ENCODE assay signal across 23 cellular contexts in the genomic region with DNA sequence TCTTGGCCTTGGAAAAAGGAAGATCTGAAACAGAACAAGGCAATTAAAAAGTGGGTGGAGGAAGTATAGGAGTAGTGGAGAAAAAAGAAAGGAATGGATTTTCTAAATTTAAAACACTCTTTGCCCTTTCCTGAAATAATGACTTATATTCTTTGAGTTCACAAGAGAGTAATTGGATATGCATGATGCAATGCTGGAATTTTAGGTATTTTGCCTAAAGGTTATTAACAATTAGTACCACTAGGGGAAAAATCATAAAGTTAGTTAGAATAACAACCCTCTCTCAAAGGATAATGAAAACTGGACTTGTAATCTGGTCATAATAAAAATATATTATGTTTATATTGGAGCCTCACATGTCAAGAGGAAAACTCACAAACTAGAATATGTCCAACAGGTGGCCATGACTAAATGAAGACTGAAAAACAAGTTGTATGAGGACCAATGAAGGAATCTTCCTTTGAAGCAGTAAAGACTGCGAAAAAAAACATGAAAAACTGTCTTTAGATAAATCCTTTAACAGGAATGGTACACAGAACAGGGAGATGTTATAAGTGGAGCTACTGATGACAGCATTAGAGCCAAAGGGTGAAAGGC.
DNase-seq lines count a peak whose midpoint lies in the region; ATAC-seq and TF ChIP-seq lines count a peak whose summit lies in the region.
"Had no signal": no experiment of that assay in that cellular context is flagged by ENCODE, and none has a peak within 500 bp of the region (broad histone marks: within the 10 kb centered on the region; RNA-seq: fewer than 3 reads in every experiment).

No MANE protein-coding gene starts in this region.

- H3K9me3 Mint-ChIP-seq in mesothelial cell of epicardium = no peaks in the 10 kb centered on the region

- 0 out of 2 replicates have a peak, but pooled peaks have one; percentile 9 for TF ChIP-seq CTCF in BJ (IDR thresholded peaks at IDR 0.05; ENCODE audit: insufficient read depth, low read depth, low read length)
- TF ChIP-seq CTCF in epithelial cell of esophagus (IDR thresholded peaks at IDR 0.05; ENCODE audit: insufficient read depth, low read depth, low read length, missing control alignments) = no peak
- TF ChIP-seq CTCF in mesothelial cell of epicardium (IDR thresholded peaks at IDR 0.05; ENCODE audit: unreplicated experiment) = peak; percentile 63

- ATAC-seq in HG03457 (IDR thresholded peaks at IDR 0.05; ENCODE audit: unreplicated experiment) = no peak
- ATAC-seq: activated CD8-positive, alpha-beta memory T cell treated with anti-CD3 and anti-CD28 coated beads, Interleukin-2, amount 10 ng/mL, durations not matched to agents 7 days and 5 days; effector memory CD8-positive, alpha-beta T cell; left colon; right cardiac atrium; SK-N-SH treated with all-trans-retinoic acid at 6 μM for 48 hours; stimulated activated naive CD8-positive, alpha-beta T cell treated with anti-CD3 and anti-CD28 coated beads, Interleukin-15, Interleukin-2, amounts not matched to agents 100 U/mL and 50 U/mL, for 24 hours had no signal

- DNase-seq in BJ (ENCODE audit: low read depth) (peak; percentile 97), NCI-H1048 (lab: John Stamatoyannopoulos, UW) (peak; percentile 1), epithelial cell of esophagus (ENCODE audit: low read depth) (peak; percentile 40), mesothelial cell of epicardium (ENCODE audit: low spot score in 2 of 2, unreplicated experiment in 2 of 2) (no peak), SHP77 treated with DMSO at 0.1 percent for 48 hours (lab: John Stamatoyannopoulos, UW) (no peak), MG63 (no peak), cerebellum (ENCODE audit: low spot score) (no peak)
- DNase-seq: activated CD4-positive, alpha-beta T cell treated with anti-CD3 and anti-CD28 coated beads for 4 hours; activated CD8-positive, alpha-beta memory T cell treated with anti-CD3 and anti-CD28 coated beads, Interleukin-2, amount 10 ng/mL, durations not matched to agents 7 days and 5 days; activated effector memory CD4-positive, alpha-beta T cell treated with Interleukin-2 at 50 U/mL for 16 hours; AML-193; amniotic stem cell; Calu3; cerebellar nuclear complex; effector memory CD8-positive, alpha-beta T cell; left colon; NCI-H526; right cardiac atrium; stimulated activated naive CD8-positive, alpha-beta T cell treated with anti-CD3 and anti-CD28 coated beads, Interleukin-15, Interleukin-2, amounts not matched to agents 100 U/mL and 50 U/mL, for 24 hours had no signal

- POLR2A ChIA-PET in BJ (lab: Charles Lee) = no interaction called here

- H3K27me3 ChIP-seq in BJ (ENCODE audit: control insufficient read depth, insufficient read depth, low read length) (no peaks in the 10 kb centered on the region), MG63 (no peaks in the 10 kb centered on the region)
- H3K27me3 ChIP-seq: neutrophil had no signal

- no peaks in the 10 kb centered on the region for H3K36me3 ChIP-seq in BJ (ENCODE audit: control insufficient read depth, insufficient read depth, low read length)
- H3K36me3 ChIP-seq in MG63 = no peaks in the 10 kb centered on the region
- H3K36me3 ChIP-seq: HAP-1, neutrophil had no signal

- CTCF ChIA-PET in BJ (lab: Yijun Ruan, JAX) = interaction anchor here (0.6 kb wide), 2 partner anchors 38 to 240 kb away, joined by 3 read pairs; no protein-coding TSS in a partner anchor

- H3K9me3 ChIP-seq in MG63 = no peaks in the 10 kb centered on the region
- H3K9me3 ChIP-seq: HAP-1, neutrophil had no signal

- H3K27me3 Mint-ChIP-seq in mesothelial cell of epicardium (ENCODE audit: low read depth) = peaks cover 9% of the 10 kb centered on the region
- H3K27me3 Mint-ChIP-seq: activated CD8-positive, alpha-beta memory T cell treated with anti-CD3 and anti-CD28 coated beads, Interleukin-2, amount 10 ng/mL, durations not matched to agents 7 days and 5 days; effector memory CD8-positive, alpha-beta T cell had no signal

- no peak overlapping the region for H3K4me3 ChIP-seq in BJ (ENCODE audit: low read depth, low read length)
- H3K4me3 ChIP-seq in epithelial cell of esophagus (ENCODE audit: low read length) = no peak overlapping the region
- H3K4me3 ChIP-seq in MG63 = no peak overlapping the region
- H3K4me3 ChIP-seq: HAP-1 had no signal

- peak overlapping the region; percentile 52 for H3K27ac Mint-ChIP-seq in mesothelial cell of epicardium
- H3K27ac Mint-ChIP-seq: activated CD8-positive, alpha-beta memory T cell treated with anti-CD3 and anti-CD28 coated beads, Interleukin-2, amount 10 ng/mL, durations not matched to agents 7 days and 5 days; effector memory CD8-positive, alpha-beta T cell had no signal

- H3K4me1 Mint-ChIP-seq in mesothelial cell of epicardium = peaks cover 21% of the 10 kb centered on the region
- H3K4me1 Mint-ChIP-seq: activated CD8-positive, alpha-beta memory T cell treated with anti-CD3 and anti-CD28 coated beads, Interleukin-2, amount 10 ng/mL, durations not matched to agents 7 days and 5 days had no signal

- H3K4me3 Mint-ChIP-seq in mesothelial cell of epicardium = no peak overlapping the region
- H3K4me3 Mint-ChIP-seq: activated CD8-positive, alpha-beta memory T cell treated with anti-CD3 and anti-CD28 coated beads, Interleukin-2, amount 10 ng/mL, durations not matched to agents 7 days and 5 days; effector memory CD8-positive, alpha-beta T cell had no signal

- H3K36me3 Mint-ChIP-seq in mesothelial cell of epicardium = no peaks in the 10 kb centered on the region
- H3K36me3 Mint-ChIP-seq: activated CD8-positive, alpha-beta memory T cell treated with anti-CD3 and anti-CD28 coated beads, Interleukin-2, amount 10 ng/mL, durations not matched to agents 7 days and 5 days had no signal

Comparison
In these comparisons a context has a peak if more than half of its experiments do, and no peak if none do; other contexts are left out.
1. DNase-seq: peak in BJ (single experiment), NCI-H1048 (single experiment) and epithelial cell of esophagus (single experiment); none in mesothelial cell of epicardium (0 of 2), SHP77 treated with DMSO at 0.1 percent for 48 hours (single experiment), MG63 (single experiment) and cerebellum (single experiment).